ENCODE assay signal across 1 cellular context in genomic region chr22:19859861-19860510, GRCh38.
TF ChIP-seq lines count a peak whose summit lies in the region.

No MANE protein-coding gene starts in this region.

TF ChIP-seq in K562, 482 proteins besides CTCF, POLR2A, EP300 and RAD21:
- peak; percentile 90 for TF ChIP-seq ZNF512 (tag; IDR thresholded peaks at IDR 0.05)
- no peak for TF ChIP-seq ELF4 (CRISPR knock-in tag; IDR thresholded peaks at IDR 0.05)
- TF ChIP-seq TEAD2 (tag; IDR thresholded peaks at IDR 0.05), result no peak
- TF ChIP-seq NCOA1 (IDR thresholded peaks at IDR 0.05; ENCODE audit: low read depth), result no peak
- TF ChIP-seq POLR2B (IDR thresholded peaks at IDR 0.05; ENCODE audit: low read depth, partially characterized antibody), result no peak
- no peak for TF ChIP-seq JUNB (CRISPR knock-in tag; conservative IDR thresholded peaks at IDR 0.05)
- no peak for TF ChIP-seq KLF13 (tag; IDR thresholded peaks at IDR 0.05; ENCODE audit: borderline replicate concordance, low read depth)
- no peak for TF ChIP-seq CTBP1 (IDR thresholded peaks at IDR 0.05; ENCODE audit: borderline replicate concordance)
- no peak for TF ChIP-seq RUNX1 (IDR thresholded peaks at IDR 0.05; ENCODE audit: low read depth)
- no peak for TF ChIP-seq ZNF551 (CRISPR knock-in tag; IDR thresholded peaks at IDR 0.05)
- no peak for TF ChIP-seq SREBF1 (IDR thresholded peaks at IDR 0.05; ENCODE audit: borderline replicate concordance, low read depth, low read length)
- TF ChIP-seq FOXP1 (CRISPR knock-in tag; IDR thresholded peaks at IDR 0.05), result no peak
- no peak for TF ChIP-seq E2F1 (CRISPR knock-in tag; IDR thresholded peaks at IDR 0.05)
- TF ChIP-seq HNRNPLL (IDR thresholded peaks at IDR 0.05; ENCODE audit: low read depth, low read length, poor library complexity, severe bottlenecking), result peak; percentile 3
- no peak for TF ChIP-seq SLC30A9 (CRISPR knock-in tag; IDR thresholded peaks at IDR 0.05)
- TF ChIP-seq ZBTB34 (CRISPR knock-in tag; IDR thresholded peaks at IDR 0.05), result no peak
- no peak for TF ChIP-seq CREBBP (IDR thresholded peaks at IDR 0.05; ENCODE audit: low read depth, low read length)
- no peak for TF ChIP-seq ETV6 (IDR thresholded peaks at IDR 0.05; ENCODE audit: borderline replicate concordance in 1 of 2, low read depth in 2 of 2, low read length in 1 of 2)
- TF ChIP-seq ETV6 (CRISPR knock-in tag; IDR thresholded peaks at IDR 0.05; ENCODE audit: borderline replicate concordance), result no peak
- TF ChIP-seq SAP30 (IDR thresholded peaks at IDR 0.05; ENCODE audit: borderline replicate concordance, insufficient read depth, low read depth, low read length, poor library complexity, severe bottlenecking), result no peak
- TF ChIP-seq SPI1 (IDR thresholded peaks at IDR 0.05; ENCODE audit: borderline replicate concordance, low read depth, low read length), result peak; percentile 56; the same call in 1 of the 2 replicates
- TF ChIP-seq TEAD1 (CRISPR knock-in tag; IDR thresholded peaks at IDR 0.05), result no peak
- TF ChIP-seq, protein P1, sequence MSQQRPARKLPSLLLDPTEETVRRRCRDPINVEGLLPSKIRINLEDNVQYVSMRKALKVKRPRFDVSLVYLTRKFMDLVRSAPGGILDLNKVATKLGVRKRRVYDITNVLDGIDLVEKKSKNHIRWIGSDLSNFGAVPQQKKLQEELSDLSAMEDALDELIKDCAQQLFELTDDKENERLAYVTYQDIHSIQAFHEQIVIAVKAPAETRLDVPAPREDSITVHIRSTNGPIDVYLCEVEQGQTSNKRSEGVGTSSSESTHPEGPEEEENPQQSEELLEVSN (IDR thresholded peaks at IDR 0.05; ENCODE audit: borderline replicate concordance in 1 of 2, extremely low read depth in 1 of 2, insufficient read depth in 1 of 2, insufficient read length in 1 of 2, low read depth in 1 of 2, low read length in 1 of 2, poor library complexity in 1 of 2, severe bottlenecking in 1 of 2), result no peak
- no peak for TF ChIP-seq SUPT5H (IDR thresholded peaks at IDR 0.05)
